8 cellular contexts compared by ENCODE assay signal in genomic region chr7:116524609-116525297, GRCh38. TPM values are rescaled to one million over a fixed set of nuclear protein-coding genes. Genes with fewer than 3 reads are reported as not detected.
A peak's percentile ranks its signal among the peaks of the same experiment; 100 is the strongest.
DNase-seq lines count a peak whose midpoint lies in the region; ATAC-seq and TF ChIP-seq lines count a peak whose summit lies in the region.

Gene CAV1, plus strand, starts transcription at chr7:116525036. Its CDS starts 27 bp downstream, at chr7:116525063.

- no peaks in the 10 kb centered on the region; the same call in 1 of the 2 replicates for H3K9me3 ChIP-seq in PC-9 (ENCODE audit: insufficient read depth, low read depth)
- H3K9me3 ChIP-seq in aorta (ENCODE audit: control insufficient read depth, low read length), result no peaks in the 10 kb centered on the region

- BruUV-seq in PC-9 (replicated peaks; lab: Mats Ljungman, UMichigan), result no TSS peak

- 1 to 2% (median 1%) methylated on average over 41 to 42 of the region's 42 CpGs for whole genome bisulfite sequencing in adipose tissue, 3 donors
- 0 to 1% methylated on average over 42 of the region's 42 CpGs for WGBS in aorta, 2 donors

- no peak for TF ChIP-seq CTCF in PC-9 (conservative IDR thresholded peaks at IDR 0.05)

- H3K9me2 ChIP-seq in PC-9 (ENCODE audit: insufficient read depth), result no peaks in the 10 kb centered on the region

- H3K27ac ChIP-seq in PC-9 (peak within 1 kb of the TSS; percentile 92), adipose tissue (ENCODE audit: low read depth, low read length) (peak within 1 kb of the TSS; percentile 53), aorta (ENCODE audit: low read depth in 1 of 2, low read length in 2 of 2) (peak within 1 kb of the TSS; percentile 88 to 90)

- H3K4me3 ChIP-seq in PC-9, result peak within 1 kb of the TSS; percentile 97
- peak within 1 kb of the TSS; percentile 21 to 84 for H3K4me3 ChIP-seq in aorta (ENCODE audit: low read length in 2 of 2)

- H3K36me3 ChIP-seq in PC-9 (ENCODE audit: low read depth) (peaks cover 7% of the 10 kb centered on the region; the same call in 1 of the 2 replicates), aorta (ENCODE audit: control insufficient read depth in 1 of 2, insufficient read depth in 2 of 2, low read length in 1 of 2) (no peaks in the 10 kb centered on the region)

- H3K4me2 ChIP-seq in PC-9, result peak within 1 kb of the TSS; percentile 99

- ATAC-seq in GM21447 (IDR thresholded peaks at IDR 0.05; ENCODE audit: unreplicated experiment), result peak; percentile 22
- peak; percentile 79 for ATAC-seq in Right ventricle myocardium inferior
- ATAC-seq in aorta (ENCODE audit: low FRiP score), result peak; percentile 86
- ATAC-seq in HG02981 (IDR thresholded peaks at IDR 0.05; ENCODE audit: unreplicated experiment), result no peak

- intact Hi-C loops in PC-9 (cut with micrococcal nuclease; ENCODE audit: unreplicated experiment) (loop anchor here (1.0 to 5.0 kb wide), 7 partner anchors 24 to 342 kb away; no protein-coding TSS in a partner anchor), Right ventricle myocardium inferior (cut with DNase I) (loop anchor here (1.0 to 2.0 kb wide), 4 partner anchors 12 to 86 kb away; no protein-coding TSS in a partner anchor), aorta (cut with DNase I) (loop anchor here (5.0 to 10.0 kb wide), 4 partner anchors 58 to 252 kb away; no protein-coding TSS in a partner anchor)

- H3K4me1 ChIP-seq in PC-9 (replicated peaks; ENCODE audit: insufficient read depth) (peaks cover 57% of the 10 kb centered on the region), aorta (ENCODE audit: control insufficient read depth in 1 of 2, insufficient read depth in 2 of 2, low read length in 2 of 2) (no peaks in the 10 kb centered on the region)

- CTCF ChIA-PET in PC-9 (lab: Charles Lee), result interaction anchor here (0.6 kb wide), 1 partner anchor 641 kb away, joined by 3 read pairs; no protein-coding TSS in a partner anchor

- peaks cover 40% of the 10 kb centered on the region for H3K79me2 ChIP-seq in PC-9 (ENCODE audit: low read depth)

- no peaks in the 10 kb centered on the region for H4K20me1 ChIP-seq in PC-9 (ENCODE audit: insufficient read depth)

- POLR2A ChIA-PET in PC-9 (lab: Charles Lee; ENCODE audit: unreplicated experiment), result interaction anchor here (0.6 kb wide), 1 partner anchor 129 kb away, joined by 8 read pairs; no protein-coding TSS in a partner anchor

- H2AFZ ChIP-seq in PC-9, result peak within 1 kb of the TSS; percentile 90

- DNase-seq in AG08395 (ENCODE audit: low spot score) (peak; percentile 90), PC-9 (peak; percentile 89 to 95), Right ventricle myocardium inferior (ENCODE audit: missing footprints) (peak; percentile 93), non-pigmented ciliary epithelial cell (ENCODE audit: low read depth) (peak; percentile 84), aorta (peak; percentile 88 to 94)

- H3K27me3 ChIP-seq in PC-9 (ENCODE audit: insufficient read depth, low read depth) (no peaks in the 10 kb centered on the region), aorta (ENCODE audit: control insufficient read depth in 1 of 2, insufficient read depth in 2 of 2, low read length in 1 of 2) (no peaks in the 10 kb centered on the region)

- peaks cover 21% of the 10 kb centered on the region; the same call in 1 of the 2 replicates for H3F3A ChIP-seq in PC-9 (ENCODE audit: insufficient read depth, low read depth)

RNA-seq across cellular contexts. Expression of gene CAV1, which starts in this region (rescaled TPM):
- total RNA-seq in PC-9 (2021) (850 and 1,077 TPM in 2 replicates), Right ventricle myocardium inferior (387 TPM), aorta (100 to 1,000 TPM; 229 to 230 TPM)
- polyA plus RNA-seq in adipose tissue (100 to 1,000 TPM in 2 of 3 donors, 10 to 100 TPM in 1; 41.4 to 407 (median 203) TPM), aorta (100 to 1,000 TPM; 133 to 229 TPM)
